ENCODE assay signal across 1 cellular context in genomic region chr18:63451774-63452173, GRCh38.
TF ChIP-seq lines count a peak whose summit lies in the region.

No MANE protein-coding gene starts in this region.

TF ChIP-seq in HEK293, 187 proteins besides CTCF, POLR2A, EP300 and RAD21 (continued from another document):
- 0 out of 2 replicates have a peak, but pooled peaks have one; percentile 9 for TF ChIP-seq PRDM10 (tag by site-specific recombination; IDR thresholded peaks at IDR 0.05)
- TF ChIP-seq IKZF3 (tag by site-specific recombination; IDR thresholded peaks at IDR 0.05), result peak; percentile 39; the same call in 1 of the 2 replicates
- TF ChIP-seq ZFP69B (tag by site-specific recombination; IDR thresholded peaks at IDR 0.05), result no peak
- no peak for TF ChIP-seq ZSCAN23 (tag by site-specific recombination; IDR thresholded peaks at IDR 0.05)
- TF ChIP-seq GLIS2 (tag by site-specific recombination; IDR thresholded peaks at IDR 0.05), result no peak
- no peak for TF ChIP-seq ZNF596 (tag by site-specific recombination; IDR thresholded peaks at IDR 0.05)
